ENCODE assay signal across 2 cellular contexts in genomic region chr6:4354181-4354580, GRCh38.
TF ChIP-seq lines count a peak whose summit lies in the region.

No MANE protein-coding gene starts in this region.

TF ChIP-seq in A549, 52 proteins besides CTCF, POLR2A, EP300 and RAD21 (continued from another document):
- no peak for TF ChIP-seq ESRRA (IDR thresholded peaks at IDR 0.05; ENCODE audit: borderline replicate concordance, low read length)
- TF ChIP-seq MAX (IDR thresholded peaks at IDR 0.05) = no peak
- no peak for TF ChIP-seq HEYL (CRISPR knock-in tag; IDR thresholded peaks at IDR 0.05)
- no peak for TF ChIP-seq NFE2L2 (conservative IDR thresholded peaks at IDR 0.05; ENCODE audit: low read length)
- no peak for TF ChIP-seq MYC (IDR thresholded peaks at IDR 0.05; ENCODE audit: borderline replicate concordance, low read length)
- TF ChIP-seq ZNF302 (CRISPR knock-in tag; IDR thresholded peaks at IDR 0.05) = no peak

TF ChIP-seq in K562, 482 proteins besides CTCF, POLR2A, EP300 and RAD21 (continued from another document):
- TF ChIP-seq, protein P1, sequence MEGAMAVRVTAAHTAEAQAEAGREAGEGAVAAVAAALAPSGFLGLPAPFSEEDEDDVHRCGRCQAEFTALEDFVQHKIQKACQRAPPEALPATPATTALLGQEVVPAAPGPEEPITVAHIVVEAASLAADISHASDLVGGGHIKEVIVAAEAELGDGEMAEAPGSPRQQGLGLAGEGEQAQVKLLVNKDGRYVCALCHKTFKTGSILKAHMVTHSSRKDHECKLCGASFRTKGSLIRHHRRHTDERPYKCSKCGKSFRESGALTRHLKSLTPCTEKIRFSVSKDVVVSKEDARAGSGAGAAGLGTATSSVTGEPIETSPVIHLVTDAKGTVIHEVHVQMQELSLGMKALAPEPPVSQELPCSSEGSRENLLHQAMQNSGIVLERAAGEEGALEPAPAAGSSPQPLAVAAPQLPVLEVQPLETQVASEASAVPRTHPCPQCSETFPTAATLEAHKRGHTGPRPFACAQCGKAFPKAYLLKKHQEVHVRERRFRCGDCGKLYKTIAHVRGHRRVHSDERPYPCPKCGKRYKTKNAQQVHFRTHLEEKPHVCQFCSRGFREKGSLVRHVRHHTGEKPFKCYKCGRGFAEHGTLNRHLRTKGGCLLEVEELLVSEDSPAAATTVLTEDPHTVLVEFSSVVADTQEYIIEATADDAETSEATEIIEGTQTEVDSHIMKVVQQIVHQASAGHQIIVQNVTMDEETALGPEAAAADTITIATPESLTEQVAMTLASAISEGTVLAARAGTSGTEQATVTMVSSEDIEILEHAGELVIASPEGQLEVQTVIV (CRISPR knock-in tag; IDR thresholded peaks at IDR 0.05; ENCODE audit: borderline replicate concordance) = no peak
- TF ChIP-seq ZNF586 (CRISPR knock-in tag; conservative IDR thresholded peaks at IDR 0.05) (no peak), TBP (optimal IDR thresholded peaks at IDR 0.05; ENCODE audit: low read depth, low read length) (no peak)
